ENCODE assay signal across 30 cellular contexts in the genomic region with DNA sequence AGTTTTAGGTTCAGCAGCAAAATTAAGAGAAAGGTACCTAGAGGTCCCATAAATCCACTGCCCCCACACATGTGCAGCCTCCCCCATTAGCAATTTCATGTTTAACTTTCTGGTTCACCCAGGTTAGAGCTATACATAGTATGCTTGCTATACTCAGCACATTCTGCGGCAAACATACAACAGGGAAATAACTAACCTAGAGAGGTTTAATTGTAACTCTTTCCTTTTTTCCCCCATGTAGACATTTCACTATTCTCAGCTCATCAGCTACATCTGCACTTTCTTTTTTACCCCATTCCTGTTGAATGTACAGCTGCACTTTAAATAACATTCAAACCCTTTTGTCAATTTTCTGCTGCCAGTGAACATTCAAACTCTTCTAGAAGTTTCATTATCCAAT. TPM values are rescaled to one million over a fixed set of nuclear protein-coding genes. Genes with fewer than 3 reads are reported as not detected.
DNase-seq lines count a peak whose midpoint lies in the region; ATAC-seq and TF ChIP-seq lines count a peak whose summit lies in the region.
"Had no signal": no experiment of that assay in that cellular context is flagged by ENCODE, and none has a peak within 500 bp of the region (broad histone marks: within the 10 kb centered on the region; RNA-seq: fewer than 3 reads in every experiment).

No MANE protein-coding gene starts in this region.

- BruUV-seq in Panc1 (replicated peaks; lab: Mats Ljungman, UMichigan) = TSS peak; percentile 60

- intact Hi-C loops in Panc1 (cut with micrococcal nuclease; ENCODE audit: unreplicated experiment) = no loop called here

- no peak overlapping the region for H3K4me3 ChIP-seq in CD4-positive, CD25-positive, alpha-beta regulatory T cell (ENCODE audit: low read depth, low read length)
- H3K4me3 ChIP-seq in Panc1 (ENCODE audit: low read depth in 2 of 2, low read length in 2 of 2) = no peak overlapping the region
- no peak overlapping the region for H3K4me3 ChIP-seq in foreskin fibroblast (ENCODE audit: low read depth in 1 of 2, low read length in 2 of 2)
- H3K4me3 ChIP-seq: GM23248, SK-N-MC had no signal

- peaks cover 77% of the 10 kb centered on the region for H3K36me3 Mint-ChIP-seq in activated CD8-positive, alpha-beta memory T cell treated with anti-CD3 and anti-CD28 coated beads, Interleukin-2, amount 10 ng/mL, durations not matched to agents 7 days and 5 days
- peaks cover 58% of the 10 kb centered on the region for H3K36me3 Mint-ChIP-seq in CD4-positive, CD25-positive, alpha-beta regulatory T cell
- peaks cover 100% of the 10 kb centered on the region for H3K36me3 Mint-ChIP-seq in activated T-helper 17 cell treated with anti-CD3 and anti-CD28 coated beads, Interleukin-2, amount 50 U/mL, for 72 hours (ENCODE audit: low read depth)

- H3K4me1 Mint-ChIP-seq in activated CD8-positive, alpha-beta memory T cell treated with anti-CD3 and anti-CD28 coated beads, Interleukin-2, amount 10 ng/mL, durations not matched to agents 7 days and 5 days = peaks cover 11% of the 10 kb centered on the region
- H3K4me1 Mint-ChIP-seq in CD4-positive, CD25-positive, alpha-beta regulatory T cell = peaks cover 0 to 25% (median 9%) of the 10 kb centered on the region in 4 donors
- peaks cover 8% of the 10 kb centered on the region for H3K4me1 Mint-ChIP-seq in activated T-helper 17 cell treated with anti-CD3 and anti-CD28 coated beads, Interleukin-2, amount 50 U/mL, for 72 hours

- H3K9me3 ChIP-seq in CD4-positive, CD25-positive, alpha-beta regulatory T cell (ENCODE audit: control insufficient read depth in 2 of 2, low read length in 2 of 2) = no peaks in the 10 kb centered on the region
- H3K9me3 ChIP-seq in Panc1 (ENCODE audit: control insufficient read depth, insufficient read depth, low read depth, low read length) = no peaks in the 10 kb centered on the region
- H3K9me3 ChIP-seq: BE2C had no signal

- in situ Hi-C loops in Panc1 (cut with HindIII; ENCODE audit: low pct_unique_long_range_greater_than_20kb, low sequenced_read_pairs) (no loop called here), KBM-7 (cut with MboI; ENCODE audit: low pct_unique_long_range_greater_than_20kb, low sequenced_read_pairs) (no loop called here)

- H3K9me3 Mint-ChIP-seq in activated CD8-positive, alpha-beta memory T cell treated with anti-CD3 and anti-CD28 coated beads, Interleukin-2, amount 10 ng/mL, durations not matched to agents 7 days and 5 days (ENCODE audit: low read depth) = no peaks in the 10 kb centered on the region
- H3K9me3 Mint-ChIP-seq in CD4-positive, CD25-positive, alpha-beta regulatory T cell = no peaks in the 10 kb centered on the region
- no peaks in the 10 kb centered on the region for H3K9me3 Mint-ChIP-seq in activated T-helper 17 cell treated with anti-CD3 and anti-CD28 coated beads, Interleukin-2, amount 50 U/mL, for 72 hours
- H3K9me3 Mint-ChIP-seq: CD14-positive monocyte, H9, IgD-negative memory B cell had no signal

- no peak overlapping the region for H3K27ac ChIP-seq in CD4-positive, CD25-positive, alpha-beta regulatory T cell (ENCODE audit: insufficient read depth, low read length, poor library complexity, severe bottlenecking)
- no peak overlapping the region for H3K27ac ChIP-seq in Panc1 (ENCODE audit: low read length)
- H3K27ac ChIP-seq: GM23248, HL-60, SK-N-MC had no signal

- TF ChIP-seq CTCF in Panc1 (IDR thresholded peaks at IDR 0.05) = no peak
- no peak for TF ChIP-seq CTCF in foreskin fibroblast (IDR thresholded peaks at IDR 0.05; ENCODE audit: low read depth, low read length)

- CTCF ChIA-PET in activated CD8-positive, alpha-beta memory T cell treated with anti-CD3 and anti-CD28 coated beads, Interleukin-2, amount 10 ng/mL, durations not matched to agents 7 days and 5 days (lab: Charles Lee) = interaction anchor here (3.0 kb wide), 1 partner anchor 12 kb away, joined by 18 read pairs; no protein-coding TSS in a partner anchor
- CTCF ChIA-PET in Panc1 (lab: Charles Lee) = interaction anchor here (0.6 kb wide), 1 partner anchor 12 kb away, joined by 4 read pairs; no protein-coding TSS in a partner anchor

- no peak for DNase-seq in activated CD8-positive, alpha-beta memory T cell treated with anti-CD3 and anti-CD28 coated beads, Interleukin-2, amount 10 ng/mL, durations not matched to agents 7 days and 5 days
- no peak for DNase-seq in activated CD8-positive, alpha-beta memory T cell treated with anti-CD3 and anti-CD28 coated beads, Interleukin-2, amount 50 U/mL, for 4 hours
- no peak for DNase-seq in CD4-positive, CD25-positive, alpha-beta regulatory T cell
- no peak for DNase-seq in Panc1 (ENCODE audit: low read depth, low spot score)
- DNase-seq in foreskin fibroblast = no peak
- no peak for DNase-seq in KBM-7
- DNase-seq: 8988T, ACHN, BE2C, DMS153, DND-41, GM23248, H9, Karpas-422, NCI-H1092, NCI-H1417 treated with DMSO at 0.1 percent for 48 hours, NCI-H1694 treated with DMSO at 0.1 percent for 48 hours, NCI-H2081, NCI-H2171, NCI-H226, NCI-H510A, NCI-H69, OCI-M1, SIG-M5 had no signal

- peaks cover 96% of the 10 kb centered on the region for H3K36me3 ChIP-seq in CD4-positive, CD25-positive, alpha-beta regulatory T cell (ENCODE audit: control insufficient read depth, insufficient read depth, low read length)
- peaks cover 60% of the 10 kb centered on the region for H3K36me3 ChIP-seq in Panc1 (ENCODE audit: control insufficient read depth, insufficient read depth, low read length)

- H3K4me1 ChIP-seq in CD4-positive, CD25-positive, alpha-beta regulatory T cell (ENCODE audit: control insufficient read depth, insufficient read depth, low read length, poor library complexity, severe bottlenecking) = no peaks in the 10 kb centered on the region
- H3K4me1 ChIP-seq in Panc1 (ENCODE audit: control insufficient read depth, insufficient read depth, low read length) = no peaks in the 10 kb centered on the region
- H3K4me1 ChIP-seq: BE2C had no signal

- POLR2A ChIA-PET in Panc1 (lab: Charles Lee) = no interaction called here

- no peaks in the 10 kb centered on the region for H3K27me3 ChIP-seq in CD4-positive, CD25-positive, alpha-beta regulatory T cell (ENCODE audit: control insufficient read depth, insufficient read depth, low read length)
- no peaks in the 10 kb centered on the region for H3K27me3 ChIP-seq in Panc1 (ENCODE audit: control insufficient read depth, insufficient read depth, low read length)
- H3K27me3 ChIP-seq: BE2C had no signal

- H3K27ac Mint-ChIP-seq in activated CD8-positive, alpha-beta memory T cell treated with anti-CD3 and anti-CD28 coated beads, Interleukin-2, amount 10 ng/mL, durations not matched to agents 7 days and 5 days = peak overlapping the region; percentile 13
- peak overlapping the region in 2 of 3 donors; percentile 20 to 53 for H3K27ac Mint-ChIP-seq in CD4-positive, CD25-positive, alpha-beta regulatory T cell
- H3K27ac Mint-ChIP-seq in activated T-helper 17 cell treated with anti-CD3 and anti-CD28 coated beads, Interleukin-2, amount 50 U/mL, for 72 hours = peak overlapping the region; percentile 20
- H3K27ac Mint-ChIP-seq: IgD-negative memory B cell had no signal

- H3K27me3 Mint-ChIP-seq in activated CD8-positive, alpha-beta memory T cell treated with anti-CD3 and anti-CD28 coated beads, Interleukin-2, amount 10 ng/mL, durations not matched to agents 7 days and 5 days = no peaks in the 10 kb centered on the region
- H3K27me3 Mint-ChIP-seq in CD4-positive, CD25-positive, alpha-beta regulatory T cell = no peaks in the 10 kb centered on the region
- no peaks in the 10 kb centered on the region for H3K27me3 Mint-ChIP-seq in activated T-helper 17 cell treated with anti-CD3 and anti-CD28 coated beads, Interleukin-2, amount 50 U/mL, for 72 hours
- H3K27me3 Mint-ChIP-seq: IgD-negative memory B cell had no signal

- no peak for ATAC-seq in activated CD8-positive, alpha-beta memory T cell treated with anti-CD3 and anti-CD28 coated beads, Interleukin-2, amount 10 ng/mL, durations not matched to agents 7 days and 5 days
- no peak for ATAC-seq in CD4-positive, CD25-positive, alpha-beta regulatory T cell (ENCODE audit: low read depth in 2 of 2)
- ATAC-seq in Panc1 = no peak
- no peak for ATAC-seq in activated T-helper 17 cell treated with anti-CD3 and anti-CD28 coated beads, Interleukin-2, amount 50 U/mL, for 72 hours (replicated peaks)
- no peak for ATAC-seq in HG03108 (IDR thresholded peaks at IDR 0.05; ENCODE audit: unreplicated experiment)

- H3K4me3 Mint-ChIP-seq in activated CD8-positive, alpha-beta memory T cell treated with anti-CD3 and anti-CD28 coated beads, Interleukin-2, amount 10 ng/mL, durations not matched to agents 7 days and 5 days = no peak overlapping the region
- no peak overlapping the region for H3K4me3 Mint-ChIP-seq in CD4-positive, CD25-positive, alpha-beta regulatory T cell
- H3K4me3 Mint-ChIP-seq in activated T-helper 17 cell treated with anti-CD3 and anti-CD28 coated beads, Interleukin-2, amount 50 U/mL, for 72 hours = no peak overlapping the region
- H3K4me3 Mint-ChIP-seq: CD14-positive monocyte, H9 had no signal

RNA-seq across cellular contexts. Expression of a gene that starts 21.1 kb away (rescaled TPM):
- total RNA-seq in activated CD8-positive, alpha-beta memory T cell treated with anti-CD3 and anti-CD28 coated beads, Interleukin-2, amount 10 ng/mL, durations not matched to agents 7 days and 5 days = 100 to 1,000 TPM; 409 to 782 TPM
- total RNA-seq in CD4-positive, CD25-positive, alpha-beta regulatory T cell = 356 TPM
- polyA plus RNA-seq in CD4-positive, CD25-positive, alpha-beta regulatory T cell = 10 to 100 TPM; 21.5 to 36.9 (median 28.7) TPM
- 604 TPM for total RNA-seq in Panc1 (2021; ENCODE audit: unreplicated experiment)
- 179 TPM for polyA plus RNA-seq in Panc1 (2012; ENCODE audit: insufficient read length)
- total RNA-seq in activated T-helper 17 cell treated with anti-CD3 and anti-CD28 coated beads, Interleukin-2, amount 50 U/mL, for 72 hours = 100 to 1,000 TPM; 376 to 800 TPM
